27 cellular contexts compared by ENCODE assay signal in genomic region chr10:54594289-54594688, GRCh38.
DNase-seq lines count a peak whose midpoint lies in the region; ATAC-seq, FAIRE-seq and TF ChIP-seq lines count a peak whose summit lies in the region.
"Had no signal": no experiment of that assay in that cellular context is flagged by ENCODE, and none has a peak within 500 bp of the region (broad histone marks: within the 10 kb centered on the region; RNA-seq: fewer than 3 reads in every experiment).

No MANE protein-coding gene starts in this region.

- FAIRE-seq in kidney (lab: Jason Lieb, UNC), result no peak
- peak; percentile 17 for FAIRE-seq in urothelium cell line (lab: Jason Lieb, UNC)
- FAIRE-seq: A549, D721Med, GM12878, GM12892, GM18507 had no signal

- intact Hi-C loops in Right ventricle myocardium inferior (cut with DNase I), result no loop called here
- intact Hi-C loops in left ventricle myocardium inferior (cut with micrococcal nuclease), result no loop called here
- intact Hi-C loops in kidney (cut with DNase I), result no loop called here
- intact Hi-C loops in spleen (cut with DNase I; ENCODE audit: low total_unique reads), result no loop called here
- intact Hi-C loops in posterior vena cava (cut with DNase I), result no loop called here
- intact Hi-C loops in psoas muscle (cut with DNase I), result no loop called here

- peaks cover 20% of the 10 kb centered on the region for H3K9me3 ChIP-seq in left ventricle myocardium inferior (replicated peaks)
- H3K9me3 ChIP-seq in kidney (ENCODE audit: control insufficient read depth in 1 of 2, low read length in 2 of 2), result no peaks in the 10 kb centered on the region
- peaks cover 0 to 33% (median 4%) of the 10 kb centered on the region in 8 donors for H3K9me3 ChIP-seq in spleen
- no peaks in the 10 kb centered on the region for H3K9me3 ChIP-seq in psoas muscle
- H3K9me3 ChIP-seq: A549, Caco-2 had no signal

- no peaks in the 10 kb centered on the region for H3K4me1 ChIP-seq in left ventricle myocardium inferior
- H3K4me1 ChIP-seq in kidney (ENCODE audit: control insufficient read depth in 1 of 2, insufficient read depth in 1 of 2, low read depth in 1 of 2, low read length in 2 of 2), result no peaks in the 10 kb centered on the region
- H3K4me1 ChIP-seq in spleen, result no peaks in the 10 kb centered on the region
- H3K4me1 ChIP-seq in psoas muscle, result no peaks in the 10 kb centered on the region
- H3K4me1 ChIP-seq: A549; BLaER1 treated with 17β-estradiol and CSF1 and Interleukin-3, amounts not matched to agents 10 nM and 100 nM; Caco-2 had no signal

- H3K4me3 ChIP-seq in left ventricle myocardium inferior (no peak overlapping the region), kidney (ENCODE audit: low read length in 2 of 2) (no peak overlapping the region), spleen (no peak overlapping the region), psoas muscle (no peak overlapping the region)
- H3K4me3 ChIP-seq: A549; BLaER1 treated with 17β-estradiol and CSF1 and Interleukin-3, amounts not matched to agents 10 nM and 100 nM; GM12878 had no signal

- H3K27ac ChIP-seq in left ventricle myocardium inferior (replicated peaks) (no peak overlapping the region), kidney (ENCODE audit: low read depth in 2 of 2, low read length in 2 of 2) (no peak overlapping the region), spleen (no peak overlapping the region), psoas muscle (no peak overlapping the region)
- H3K27ac ChIP-seq: 22Rv1; A549; BLaER1 treated with 17β-estradiol and CSF1 and Interleukin-3, amounts not matched to agents 10 nM and 100 nM; C4-2B had no signal

- peak; percentile 13 for ATAC-seq in Right ventricle myocardium inferior
- ATAC-seq in psoas muscle, result no peak
- ATAC-seq: A549; CD8-positive, alpha-beta T cell; GM12878 had no signal

- no peak overlapping the region for H3K9ac ChIP-seq in kidney (ENCODE audit: low read length in 2 of 2)
- H3K9ac ChIP-seq: BLaER1 treated with 17β-estradiol and CSF1 and Interleukin-3, amounts not matched to agents 10 nM and 100 nM had no signal

- TF ChIP-seq POLR2A in spleen (IDR thresholded peaks at IDR 0.05), result no peak

- WGBS in spleen, 5 donors, result 71 to 92% (median 80%) methylated on average over 3 of the region's 3 CpGs
- WGBS in psoas muscle, 3 donors, result 72 to 85% (median 74%) methylated on average over 3 of the region's 3 CpGs

- DNase-seq in Right ventricle myocardium inferior (ENCODE audit: missing footprints) (no peak), left ventricle myocardium inferior (no peak), kidney (peak; percentile 51), spleen (peak; percentile 41), urothelium cell line (ENCODE audit: low spot score) (no peak), posterior vena cava (ENCODE audit: low spot score) (no peak), germinal center (ENCODE audit: low spot score) (no peak), psoas muscle (no peak)
- DNase-seq: AML-193; Caco-2; Calu3; CD4-positive, alpha-beta T cell; CD8-positive, alpha-beta T cell; DMS153; DMS53; DMS79; DND-41; EL; GDM1 had no signal

- no peaks in the 10 kb centered on the region for H3K27me3 ChIP-seq in left ventricle myocardium inferior (ENCODE audit: low read depth)
- H3K27me3 ChIP-seq in spleen (replicated peaks in 1 of 7), result no peaks in the 10 kb centered on the region
- H3K27me3 ChIP-seq in psoas muscle (ENCODE audit: insufficient read depth in 3 of 3, low read length in 2 of 3), result no peaks in the 10 kb centered on the region
- H3K27me3 ChIP-seq: BLaER1 treated with 17β-estradiol and CSF1 and Interleukin-3, amounts not matched to agents 10 nM and 100 nM had no signal

- no peaks in the 10 kb centered on the region for H3K36me3 ChIP-seq in left ventricle myocardium inferior
- no peaks in the 10 kb centered on the region for H3K36me3 ChIP-seq in kidney (ENCODE audit: control insufficient read depth in 1 of 2, insufficient read depth in 2 of 2, low read length in 2 of 2)
- no peaks in the 10 kb centered on the region for H3K36me3 ChIP-seq in spleen
- H3K36me3 ChIP-seq in psoas muscle (ENCODE audit: insufficient read depth in 1 of 2, low read depth in 1 of 2), result no peaks in the 10 kb centered on the region
- H3K36me3 ChIP-seq: BLaER1 treated with 17β-estradiol and CSF1 and Interleukin-3, amounts not matched to agents 10 nM and 100 nM had no signal

- TF ChIP-seq CTCF in left ventricle myocardium inferior (IDR thresholded peaks at IDR 0.05; ENCODE audit: borderline replicate concordance) (no peak), kidney (IDR thresholded peaks at IDR 0.05; ENCODE audit: borderline replicate concordance, extremely low read depth, insufficient read depth) (no peak), spleen (IDR thresholded peaks at IDR 0.05 in 8 of 11, conservative IDR thresholded peaks at IDR 0.05 in 3 of 11) (no peak), psoas muscle (IDR thresholded peaks at IDR 0.05) (no peak)

Comparison
In these comparisons a context has a peak if more than half of its experiments do, and no peak if none do; other contexts are left out.
1. DNase-seq: peak in kidney (single experiment) and spleen (single experiment); none in Right ventricle myocardium inferior (single experiment), left ventricle myocardium inferior (single experiment), urothelium cell line (single experiment), posterior vena cava (single experiment), germinal center (single experiment) and psoas muscle (0 of 2).